Comparison of ENCODE assay signal across 1 cellular context in genomic region chr11:798093-798713, GRCh38.
TF ChIP-seq lines count a peak whose summit lies in the region.

Gene SLC25A22 (minus strand): TSS chr11:798281. CDS start chr11:795006, 3,275 bp downstream.

TF ChIP-seq in K562, 482 proteins besides CTCF, POLR2A, EP300 and RAD21 (continued from another document and continues in another):
- no peak for TF ChIP-seq REST (CRISPR knock-in tag; IDR thresholded peaks at IDR 0.05; ENCODE audit: low read depth)
- TF ChIP-seq ZFP91 (CRISPR knock-in tag; IDR thresholded peaks at IDR 0.05): no peak
- no peak for TF ChIP-seq ZSCAN32 (CRISPR knock-in tag; IDR thresholded peaks at IDR 0.05)
- TF ChIP-seq CBX5 (IDR thresholded peaks at IDR 0.05; ENCODE audit: borderline replicate concordance, low read depth): no peak
- no peak for TF ChIP-seq ZNF407 (IDR thresholded peaks at IDR 0.05; ENCODE audit: low read depth)
- no peak for TF ChIP-seq NR0B1 (IDR thresholded peaks at IDR 0.05; ENCODE audit: partially characterized antibody)
- TF ChIP-seq ZNF717 (CRISPR knock-in tag; IDR thresholded peaks at IDR 0.05): no peak
- no peak for TF ChIP-seq ZNF146 (CRISPR knock-in tag; IDR thresholded peaks at IDR 0.05; ENCODE audit: unreplicated experiment)
- TF ChIP-seq ZNF41 (CRISPR knock-in tag; conservative IDR thresholded peaks at IDR 0.05): no peak
- TF ChIP-seq POLR2AphosphoS5 (IDR thresholded peaks at IDR 0.05; ENCODE audit: control insufficient read depth, insufficient read depth, low read depth, low read length): no peak
- TF ChIP-seq ZNF140 (CRISPR knock-in tag; IDR thresholded peaks at IDR 0.05): no peak
- no peak; the same call in 1 of the 2 replicates for TF ChIP-seq CREB3L1 (IDR thresholded peaks at IDR 0.05; ENCODE audit: borderline replicate concordance, low read depth)
- TF ChIP-seq ZNF583 (CRISPR knock-in tag; IDR thresholded peaks at IDR 0.05): no peak
- TF ChIP-seq NRF1 (conservative IDR thresholded peaks at IDR 0.05 in 1 of 2, IDR thresholded peaks at IDR 0.05 in 1 of 2): 0 out of 4 replicates have a peak, but pooled peaks of 1 of the 2 experiments have one; percentile 4
- TF ChIP-seq MCM7 (IDR thresholded peaks at IDR 0.05): no peak
- TF ChIP-seq ZBTB7A (IDR thresholded peaks at IDR 0.05; ENCODE audit: borderline replicate concordance, control insufficient read depth, low read depth, low read length): peak; percentile 93; the same call in 1 of the 2 replicates
- no peak for TF ChIP-seq KDM1A (IDR thresholded peaks at IDR 0.05)
- no peak for TF ChIP-seq CLOCK (CRISPR knock-in tag; IDR thresholded peaks at IDR 0.05; ENCODE audit: borderline replicate concordance)
- TF ChIP-seq RHOXF2B (CRISPR knock-in tag; conservative IDR thresholded peaks at IDR 0.05): no peak
- TF ChIP-seq NCOA4 (IDR thresholded peaks at IDR 0.05; ENCODE audit: partially characterized antibody): no peak
- TF ChIP-seq ADNP (tag; IDR thresholded peaks at IDR 0.05): no peak
- no peak for TF ChIP-seq NFIC (IDR thresholded peaks at IDR 0.05)
- TF ChIP-seq ZBTB12 (CRISPR knock-in tag; IDR thresholded peaks at IDR 0.05): no peak
- TF ChIP-seq NCOR1 (IDR thresholded peaks at IDR 0.05): no peak
- TF ChIP-seq WHSC1 (IDR thresholded peaks at IDR 0.05; ENCODE audit: low read length): no peak
- no peak for TF ChIP-seq STAT5B (CRISPR knock-in tag; IDR thresholded peaks at IDR 0.05)
- no peak for TF ChIP-seq FOXP4 (CRISPR knock-in tag; IDR thresholded peaks at IDR 0.05; ENCODE audit: borderline replicate concordance)
- peak in 1 of 2 experiments; percentile 48; a peak in 1 of 4 replicates for TF ChIP-seq NONO (IDR thresholded peaks at IDR 0.05; ENCODE audit: low read depth in 2 of 2, low read length in 1 of 2)
- TF ChIP-seq ZNF445 (CRISPR knock-in tag; IDR thresholded peaks at IDR 0.05; ENCODE audit: low read depth): no peak
- no peak for TF ChIP-seq PATZ1 (CRISPR knock-in tag; IDR thresholded peaks at IDR 0.05; ENCODE audit: borderline replicate concordance)
